ENCODE assay signal across 8 cellular contexts in the genomic region with DNA sequence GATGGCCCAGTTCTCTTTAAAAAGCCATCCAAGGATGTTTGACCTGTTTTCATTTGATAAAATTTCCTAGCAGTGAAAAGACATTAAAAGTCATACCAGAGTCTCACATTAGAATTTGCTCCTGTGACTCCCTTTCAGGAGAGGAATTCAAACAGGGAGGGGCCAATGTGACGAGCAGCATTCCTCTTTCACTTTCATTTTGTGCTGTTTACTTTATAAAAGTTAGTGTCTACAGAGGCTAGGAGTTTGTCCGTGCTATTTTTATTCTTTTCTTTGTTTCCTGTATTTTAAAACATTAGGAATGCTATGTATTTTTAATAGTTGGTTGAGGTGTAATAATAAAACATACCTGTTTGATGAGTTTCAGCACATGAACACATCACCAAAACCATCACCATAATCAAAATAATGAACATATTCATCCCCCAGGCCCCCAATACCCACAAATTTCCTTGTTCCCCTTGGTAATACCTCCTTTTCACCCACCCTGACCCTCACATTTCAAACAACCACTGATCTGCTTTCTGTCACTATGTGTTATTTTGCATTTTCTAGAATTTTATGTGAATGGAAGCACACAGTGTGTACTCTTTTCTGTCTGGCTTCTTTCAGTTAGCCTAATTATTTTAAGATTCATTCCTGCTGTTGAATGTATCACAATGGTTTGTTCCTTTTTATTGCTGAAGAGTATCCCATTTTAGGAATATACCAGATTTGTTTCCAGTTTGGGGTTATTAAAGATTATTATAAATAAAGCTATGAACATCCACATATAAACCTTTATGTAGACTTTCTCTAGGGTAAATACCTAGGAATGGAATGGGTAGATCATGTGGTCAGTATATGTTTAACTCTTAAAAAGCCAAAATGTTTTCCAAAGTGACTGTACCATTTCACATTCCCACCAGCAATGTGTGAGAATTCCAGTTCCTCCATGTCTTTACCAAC.
A peak's percentile ranks its signal among the peaks of the same experiment; 100 is the strongest.
DNase-seq lines count a peak whose midpoint lies in the region; ATAC-seq and TF ChIP-seq lines count a peak whose summit lies in the region.

No MANE protein-coding gene starts in this region.

- TF ChIP-seq POLR2A in thyroid gland (IDR thresholded peaks at IDR 0.05), result no peak

- TF ChIP-seq CTCF in brain (conservative IDR thresholded peaks at IDR 0.05) (no peak), left lung (IDR thresholded peaks at IDR 0.05) (no peak), thyroid gland (IDR thresholded peaks at IDR 0.05) (no peak)

- 2% methylated on average over 2 of the region's 2 CpGs for WGBS in thyroid gland, 2 donors

- H3K27ac ChIP-seq in left lung (peak overlapping the region; percentile 27 to 31), thyroid gland (peak overlapping the region; percentile 48 to 61 (median 55))

- peak overlapping the region in 4 of 5 experiments; percentile 36 to 79 (median 52) for H3K4me3 Mint-ChIP-seq in brain

- H3K9me3 ChIP-seq in left lung (no peaks in the 10 kb centered on the region), thyroid gland (no peaks in the 10 kb centered on the region)

- peaks cover 6 to 12% of the 10 kb centered on the region in 2 donors for H3K4me1 ChIP-seq in left lung
- H3K4me1 ChIP-seq in thyroid gland, result peaks cover 3% of the 10 kb centered on the region in 2 donors

- no peaks in the 10 kb centered on the region for H3K27me3 ChIP-seq in left lung
- no peaks in the 10 kb centered on the region for H3K27me3 ChIP-seq in thyroid gland

- DNase-seq in AG08396 (ENCODE audit: low spot score) (peak; percentile 70), OCI-M1 (lab: John Stamatoyannopoulos, UW) (peak; percentile 93), left lung (no peak), thyroid gland (peak; percentile 51 to 56), NCI-H1930 (lab: John Stamatoyannopoulos, UW) (no peak)
- no peak for DNase-seq in effector CD8-positive, alpha-beta T cell (lab: John Stamatoyannopoulos, UW)

- intact Hi-C loops in left lung (cut with DNase I) (no loop called here), thyroid gland (cut with DNase I) (no loop called here)

- H3K4me3 ChIP-seq in left lung (peak overlapping the region; percentile 8 to 27), thyroid gland (replicated peaks in 1 of 3) (peak overlapping the region in 1 of 3 donors; percentile 9)

- peaks cover 8% of the 10 kb centered on the region for H3K27me3 Mint-ChIP-seq in brain

- peak; percentile 54 for ATAC-seq in GM19395 (IDR thresholded peaks at IDR 0.05; ENCODE audit: unreplicated experiment)
- peak; percentile 94 for ATAC-seq in left lung

- no peaks in the 10 kb centered on the region for H3K36me3 Mint-ChIP-seq in brain

- H3K27ac Mint-ChIP-seq in brain, result peak overlapping the region in 2 of 5 experiments; percentile 12 to 71

- H3K36me3 ChIP-seq in left lung (no peaks in the 10 kb centered on the region), thyroid gland (no peaks in the 10 kb centered on the region)

- H3K4me1 Mint-ChIP-seq in brain, result no peaks in the 10 kb centered on the region

- H3K9me3 Mint-ChIP-seq in brain, result no peaks in the 10 kb centered on the region

Comparison
In these comparisons a context has a peak if more than half of its experiments do, and no peak if none do; other contexts are left out.
1. DNase-seq: peak in AG08396 (single experiment), OCI-M1 (single experiment) and thyroid gland (2 of 2); none in left lung (0 of 2), NCI-H1930 (0 of 2) and effector CD8-positive, alpha-beta T cell (single experiment).